8 cellular contexts compared by ENCODE assay signal in the genomic region with DNA sequence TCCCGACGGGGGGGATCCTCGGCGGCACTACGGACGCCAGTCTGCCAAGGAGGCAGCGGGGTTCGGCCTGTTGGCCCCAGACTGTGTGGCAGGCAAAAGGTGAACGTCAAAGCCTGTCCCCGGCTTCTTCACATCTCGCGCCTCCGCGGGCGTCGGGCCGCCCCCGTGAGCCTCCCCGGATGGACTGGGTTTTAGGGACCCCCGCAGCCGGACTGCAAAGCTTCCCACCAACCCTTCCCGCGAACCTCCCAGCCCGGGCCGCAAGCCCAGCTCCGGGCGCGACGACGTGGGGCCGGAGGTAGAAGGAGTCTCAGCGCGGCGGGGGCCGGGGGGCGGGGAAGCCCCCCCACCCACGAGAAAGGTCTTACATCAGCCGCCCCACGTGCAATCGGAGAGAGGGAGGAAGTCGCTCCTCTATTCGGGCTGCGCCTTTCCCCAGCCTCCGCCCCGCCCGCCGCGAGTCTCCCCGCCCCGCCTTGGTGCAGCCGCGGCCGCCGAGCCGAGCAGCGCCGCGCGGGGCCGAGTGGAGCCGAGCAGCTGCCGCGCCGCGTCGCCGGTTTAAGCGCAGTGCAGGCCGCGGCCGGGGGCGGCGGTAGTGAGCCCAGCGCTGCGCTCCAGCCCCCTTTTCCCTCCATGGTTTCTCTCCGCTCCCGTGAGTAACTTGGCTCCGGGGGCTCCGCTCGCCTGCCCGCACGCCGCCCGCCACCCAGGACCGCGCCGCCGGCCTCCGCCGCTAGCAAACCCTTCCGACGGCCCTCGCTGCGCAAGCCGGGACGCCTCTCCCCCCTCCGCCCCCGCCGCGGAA. TPM values are rescaled to one million over a fixed set of nuclear protein-coding genes. Genes with fewer than 3 reads are reported as not detected.
DNase-seq lines count a peak whose midpoint lies in the region; ATAC-seq, FAIRE-seq and TF ChIP-seq lines count a peak whose summit lies in the region.

A gene (plus strand): TSS at position 623 of the 805 bp plus-strand sequence. CDS start 215 bp downstream, outside the sequence.

- H3K36me3 Mint-ChIP-seq in WTC11, result no peaks in the 10 kb centered on the region

- no peaks in the 10 kb centered on the region for H3K36me3 ChIP-seq in bronchial epithelial cell (ENCODE audit: control insufficient read depth, insufficient read depth, low read length)
- H3K36me3 ChIP-seq in spleen, result no peaks in the 10 kb centered on the region

- TF ChIP-seq POLR2A in spleen (IDR thresholded peaks at IDR 0.05), result peak in 1 of 3 donors; percentile 9

- TF ChIP-seq CTCF in AG04450 (IDR thresholded peaks at IDR 0.05; ENCODE audit: low read depth, low read length) (peak; percentile 73), WTC11 (IDR thresholded peaks at IDR 0.05) (peak; percentile 92), bronchial epithelial cell (IDR thresholded peaks at IDR 0.05; ENCODE audit: insufficient read depth, low read length, severe bottlenecking) (peak; percentile 87), spleen (IDR thresholded peaks at IDR 0.05 in 8 of 11, conservative IDR thresholded peaks at IDR 0.05 in 3 of 11) (peak; percentile 40 to 98 (median 94))

- H3K27me3 Mint-ChIP-seq in WTC11 (ENCODE audit: low read depth), result peaks cover 64% of the 10 kb centered on the region

- peaks cover 20 to 47% (median 38%) of the 10 kb centered on the region in 6 donors for H3K4me1 ChIP-seq in spleen

- H3K4me1 Mint-ChIP-seq in WTC11, result peaks cover 22% of the 10 kb centered on the region

- peaks cover 3% of the 10 kb centered on the region; the same call in 1 of the 2 replicates for H3K9me3 ChIP-seq in AG04450 (ENCODE audit: control insufficient read depth, insufficient read depth, low read length)
- H3K9me3 ChIP-seq in spleen, result no peaks in the 10 kb centered on the region

- DNase-seq in AG04450 (ENCODE audit: low read depth, low spot score) (peak; percentile 67), NCI-H2227 (lab: John Stamatoyannopoulos, UW; ENCODE audit: unreplicated experiment) (peak; percentile 91), WTC11 (ENCODE audit: low spot score) (peak; percentile 85), bronchial epithelial cell (ENCODE audit: low read depth) (peak; percentile 66), inferior parietal cortex (ENCODE audit: extremely low spot score) (peak; percentile 82), spleen (peak; percentile 99)

- CTCF ChIA-PET in AG04450 (lab: Charles Lee) (interaction anchor here (0.6 to 6.8 kb wide), 9 partner anchors 8 to 110 kb away, joined by 3 to 40 read pairs (median 3); a partner anchor contains a TSS), WTC11 (lab: Charles Lee) (interaction anchor here (0.5 to 1.7 kb wide), 14 partner anchors 12 to 794 kb away, joined by 3 to 11 read pairs (median 4); no protein-coding TSS in a partner anchor)

- H3K4me3 Mint-ChIP-seq in WTC11, result peak within 1 kb of the TSS; percentile 67

- no peaks in the 10 kb centered on the region for H3K9me3 Mint-ChIP-seq in WTC11

- 0 to 1% (median 1%) methylated on average over 50 to 100 of the region's 100 CpGs for WGBS in spleen, 5 donors

- ATAC-seq in GM18867 (IDR thresholded peaks at IDR 0.05; ENCODE audit: unreplicated experiment), result peak; percentile 61
- ATAC-seq in HG03097 (IDR thresholded peaks at IDR 0.05; ENCODE audit: low FRiP score, unreplicated experiment), result peak; percentile 67
- peak; percentile 87 for ATAC-seq in WTC11

- no peak for FAIRE-seq in bronchial epithelial cell (lab: Jason Lieb, UNC)

- POLR2A ChIA-PET in AG04450 (lab: Yijun Ruan, JAX) (interaction anchor here (0.5 to 2.3 kb wide), 8 partner anchors 20 to 189 kb away, joined by 3 to 12 read pairs (median 3); a partner anchor contains a TSS), WTC11 (lab: Charles Lee) (interaction anchor here (1.0 kb wide), 1 partner anchor 87 kb away, joined by 3 read pairs; no protein-coding TSS in a partner anchor)

- H3K4me3 ChIP-seq in AG04450 (ENCODE audit: low read depth, low read length), result peak within 1 kb of the TSS; percentile 78
- H3K4me3 ChIP-seq in bronchial epithelial cell (ENCODE audit: low read depth, low read length), result peak within 1 kb of the TSS; percentile 92
- H3K4me3 ChIP-seq in spleen, result peak within 1 kb of the TSS; percentile 60 to 96 (median 94)

- H3K27ac Mint-ChIP-seq in WTC11, result no peak within 1 kb of the TSS

- H3K27me3 ChIP-seq in AG04450 (ENCODE audit: control insufficient read depth, insufficient read depth, low read length), result no peaks in the 10 kb centered on the region
- H3K27me3 ChIP-seq in bronchial epithelial cell (ENCODE audit: control insufficient read depth, insufficient read depth, low read length), result no peaks in the 10 kb centered on the region
- H3K27me3 ChIP-seq in spleen (replicated peaks in 1 of 7), result no peaks in the 10 kb centered on the region

- H3K27ac ChIP-seq in AG04450 (ENCODE audit: low read depth, low read length) (peak within 1 kb of the TSS; percentile 84), spleen (peak within 1 kb of the TSS; percentile 96 to 100 (median 99))

- intact Hi-C loops in spleen (cut with DNase I; ENCODE audit: low total_unique reads), result loop anchor here (5.0 to 10.0 kb wide), 3 partner anchors 52 to 269 kb away; a partner anchor contains a TSS

TF ChIP-seq in WTC11, 78 proteins besides CTCF, POLR2A, EP300 and RAD21 (continues in another document):
- TF ChIP-seq NR3C1 (CRISPR knock-in tag; conservative IDR thresholded peaks at IDR 0.05; ENCODE audit: low read depth) (no peak), ETV6 (CRISPR knock-in tag; IDR thresholded peaks at IDR 0.05) (no peak), CBFB (CRISPR knock-in tag; IDR thresholded peaks at IDR 0.05; ENCODE audit: low read depth) (no peak), FOXK1 (CRISPR knock-in tag; IDR thresholded peaks at IDR 0.05) (0 out of 2 replicates have a peak, but pooled peaks have one; percentile 20), SP1 (CRISPR knock-in tag; conservative IDR thresholded peaks at IDR 0.05) (0 out of 2 replicates have a peak, but pooled peaks have one; percentile 40)
- TF ChIP-seq, protein P1, sequence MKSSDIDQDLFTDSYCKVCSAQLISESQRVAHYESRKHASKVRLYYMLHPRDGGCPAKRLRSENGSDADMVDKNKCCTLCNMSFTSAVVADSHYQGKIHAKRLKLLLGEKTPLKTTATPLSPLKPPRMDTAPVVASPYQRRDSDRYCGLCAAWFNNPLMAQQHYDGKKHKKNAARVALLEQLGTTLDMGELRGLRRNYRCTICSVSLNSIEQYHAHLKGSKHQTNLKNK (CRISPR knock-in tag; IDR thresholded peaks at IDR 0.05), result no peak
- TF ChIP-seq, protein P2, sequence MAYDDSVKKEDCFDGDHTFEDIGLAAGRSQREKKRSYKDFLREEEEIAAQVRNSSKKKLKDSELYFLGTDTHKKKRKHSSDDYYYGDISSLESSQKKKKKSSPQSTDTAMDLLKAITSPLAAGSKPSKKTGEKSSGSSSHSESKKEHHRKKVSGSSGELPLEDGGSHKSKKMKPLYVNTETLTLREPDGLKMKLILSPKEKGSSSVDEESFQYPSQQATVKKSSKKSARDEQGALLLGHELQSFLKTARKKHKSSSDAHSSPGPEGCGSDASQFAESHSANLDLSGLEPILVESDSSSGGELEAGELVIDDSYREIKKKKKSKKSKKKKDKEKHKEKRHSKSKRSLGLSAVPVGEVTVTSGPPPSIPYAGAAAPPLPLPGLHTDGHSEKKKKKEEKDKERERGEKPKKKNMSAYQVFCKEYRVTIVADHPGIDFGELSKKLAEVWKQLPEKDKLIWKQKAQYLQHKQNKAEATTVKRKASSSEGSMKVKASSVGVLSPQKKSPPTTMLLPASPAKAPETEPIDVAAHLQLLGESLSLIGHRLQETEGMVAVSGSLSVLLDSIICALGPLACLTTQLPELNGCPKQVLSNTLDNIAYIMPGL (CRISPR knock-in tag; IDR thresholded peaks at IDR 0.05), result peak; percentile 97
- TF ChIP-seq, protein P3, sequence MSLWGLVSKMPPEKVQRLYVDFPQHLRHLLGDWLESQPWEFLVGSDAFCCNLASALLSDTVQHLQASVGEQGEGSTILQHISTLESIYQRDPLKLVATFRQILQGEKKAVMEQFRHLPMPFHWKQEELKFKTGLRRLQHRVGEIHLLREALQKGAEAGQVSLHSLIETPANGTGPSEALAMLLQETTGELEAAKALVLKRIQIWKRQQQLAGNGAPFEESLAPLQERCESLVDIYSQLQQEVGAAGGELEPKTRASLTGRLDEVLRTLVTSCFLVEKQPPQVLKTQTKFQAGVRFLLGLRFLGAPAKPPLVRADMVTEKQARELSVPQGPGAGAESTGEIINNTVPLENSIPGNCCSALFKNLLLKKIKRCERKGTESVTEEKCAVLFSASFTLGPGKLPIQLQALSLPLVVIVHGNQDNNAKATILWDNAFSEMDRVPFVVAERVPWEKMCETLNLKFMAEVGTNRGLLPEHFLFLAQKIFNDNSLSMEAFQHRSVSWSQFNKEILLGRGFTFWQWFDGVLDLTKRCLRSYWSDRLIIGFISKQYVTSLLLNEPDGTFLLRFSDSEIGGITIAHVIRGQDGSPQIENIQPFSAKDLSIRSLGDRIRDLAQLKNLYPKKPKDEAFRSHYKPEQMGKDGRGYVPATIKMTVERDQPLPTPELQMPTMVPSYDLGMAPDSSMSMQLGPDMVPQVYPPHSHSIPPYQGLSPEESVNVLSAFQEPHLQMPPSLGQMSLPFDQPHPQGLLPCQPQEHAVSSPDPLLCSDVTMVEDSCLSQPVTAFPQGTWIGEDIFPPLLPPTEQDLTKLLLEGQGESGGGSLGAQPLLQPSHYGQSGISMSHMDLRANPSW (CRISPR knock-in tag; conservative IDR thresholded peaks at IDR 0.05; ENCODE audit: low read depth), result no peak
- TF ChIP-seq, protein P4, sequence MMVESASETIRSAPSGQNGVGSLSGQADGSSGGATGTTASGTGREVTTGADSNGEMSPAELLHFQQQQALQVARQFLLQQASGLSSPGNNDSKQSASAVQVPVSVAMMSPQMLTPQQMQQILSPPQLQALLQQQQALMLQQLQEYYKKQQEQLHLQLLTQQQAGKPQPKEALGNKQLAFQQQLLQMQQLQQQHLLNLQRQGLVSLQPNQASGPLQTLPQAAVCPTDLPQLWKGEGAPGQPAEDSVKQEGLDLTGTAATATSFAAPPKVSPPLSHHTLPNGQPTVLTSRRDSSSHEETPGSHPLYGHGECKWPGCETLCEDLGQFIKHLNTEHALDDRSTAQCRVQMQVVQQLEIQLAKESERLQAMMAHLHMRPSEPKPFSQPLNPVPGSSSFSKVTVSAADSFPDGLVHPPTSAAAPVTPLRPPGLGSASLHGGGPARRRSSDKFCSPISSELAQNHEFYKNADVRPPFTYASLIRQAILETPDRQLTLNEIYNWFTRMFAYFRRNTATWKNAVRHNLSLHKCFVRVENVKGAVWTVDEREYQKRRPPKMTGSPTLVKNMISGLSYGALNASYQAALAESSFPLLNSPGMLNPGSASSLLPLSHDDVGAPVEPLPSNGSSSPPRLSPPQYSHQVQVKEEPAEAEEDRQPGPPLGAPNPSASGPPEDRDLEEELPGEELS (CRISPR knock-in tag; IDR thresholded peaks at IDR 0.05), result 0 out of 2 replicates have a peak, but pooled peaks have one; percentile 48

RNA-seq across cellular contexts. Expression of the gene that starts here (rescaled TPM):
- polyA plus RNA-seq in AG04450 (2011; rRNA removed) (53.3 and 59.0 TPM in 2 replicates), spleen (100 to 1,000 TPM; 115 to 156 (median 152) TPM)
- polyA minus RNA-seq in AG04450 (2011; rRNA and poly(A)+ RNA removed), result 19.4 and 30.6 TPM in 2 replicates
- total RNA-seq in WTC11 (2021) (149 to 156 TPM (median 150 TPM) in 3 replicates), bronchial epithelial cell (7.1 and 12.5 TPM in 2 replicates), spleen (100 to 1,000 TPM in 3 of 7 donors, 10 to 100 TPM in 4; 39.1 to 120 (median 98.3) TPM)

Comparison
In these comparisons a context has a peak if more than half of its experiments do, and no peak if none do; other contexts are left out.
1. Peak in every context shown above with its lines: DNase-seq, ATAC-seq, H3K4me3 ChIP-seq and H3K27ac ChIP-seq.